Comparison of ENCODE assay signal across 20 cellular contexts in genomic region chr10:79436850-79437103, GRCh38. TPM values are rescaled to one million over a fixed set of nuclear protein-coding genes. Genes with fewer than 3 reads are reported as not detected.
DNase-seq lines count a peak whose midpoint lies in the region; ATAC-seq, FAIRE-seq and TF ChIP-seq lines count a peak whose summit lies in the region.
"Had no signal": no experiment of that assay in that cellular context is flagged by ENCODE, and none has a peak within 500 bp of the region (broad histone marks: within the 10 kb centered on the region; RNA-seq: fewer than 3 reads in every experiment).

No MANE protein-coding gene starts in this region.

- no peak for FAIRE-seq in GM19239 (lab: Jason Lieb, UNC)
- FAIRE-seq: G401.6 had no signal

- H3K9me3 ChIP-seq in right atrium auricular region (no peaks in the 10 kb centered on the region), stomach (no peaks in the 10 kb centered on the region)

- no peak for TF ChIP-seq EP300 in stomach (IDR thresholded peaks at IDR 0.05)

- ATAC-seq in GM19035 (IDR thresholded peaks at IDR 0.05; ENCODE audit: unreplicated experiment) = no peak
- no peak for ATAC-seq in HG02970 (IDR thresholded peaks at IDR 0.05; ENCODE audit: low FRiP score, unreplicated experiment)
- ATAC-seq: stimulated activated effector memory CD8-positive, alpha-beta T cell treated with anti-CD3 and anti-CD28 coated beads, Interleukin-12 subunit alpha, Interleukin-12 subunit beta, amount 100 ng/mL, for 72 hours had no signal

- intact Hi-C loops in cardiac septum (cut with DNase I) = no loop called here
- intact Hi-C loops in stomach (cut with DNase I; ENCODE audit: low total_unique reads) = no loop called here

- H3K36me3 ChIP-seq in right atrium auricular region (peaks cover 7% of the 10 kb centered on the region), stomach (peaks cover 4 to 14% (median 7%) of the 10 kb centered on the region in 4 donors)

- no peak for TF ChIP-seq POLR2A in stomach (IDR thresholded peaks at IDR 0.05)

- H3K27ac ChIP-seq in right atrium auricular region (peak overlapping the region; percentile 84 to 93), layer of hippocampus (ENCODE audit: low read depth, low read length) (peak overlapping the region; percentile 94), stomach (peak overlapping the region; percentile 28 to 95 (median 88))

- TF ChIP-seq CTCF in right atrium auricular region (IDR thresholded peaks at IDR 0.05) (no peak), stomach (IDR thresholded peaks at IDR 0.05) (no peak)

- H3K27me3 ChIP-seq in right atrium auricular region = no peaks in the 10 kb centered on the region
- H3K27me3 ChIP-seq in layer of hippocampus (ENCODE audit: control insufficient read depth, insufficient read depth, low read length) = no peaks in the 10 kb centered on the region
- no peaks in the 10 kb centered on the region for H3K27me3 ChIP-seq in stomach

- DNase-seq in right atrium auricular region (ENCODE audit: low spot score) (no peak), cardiac septum (ENCODE audit: low spot score) (no peak), stomach (no peak), iPS-NIHi11 (ENCODE audit: low spot score) (no peak), GM19239 (ENCODE audit: insufficient read length, low spot score) (no peak)
- DNase-seq: activated CD4-positive, alpha-beta T cell treated with anti-CD3 and anti-CD28 coated beads, Interleukin-2, amount 50 U/mL, for 1 hour; activated gamma-delta T cell treated with Interleukin-2 at 50 U/mL for 16 hours; anterior cingulate cortex; endodermal cell; islet precursor cell; NCI-H1417 treated with DMSO at 0.1 percent for 48 hours; NCI-H2171; NCI-H526 treated with DMSO at 0.1 percent for 48 hours; nephron progenitor cell; stimulated activated CD4-positive, alpha-beta T cell treated with anti-CD3 and anti-CD28 coated beads, Interleukin-15, amount 100 ng/mL, for 24 hours had no signal

- 17 to 55% (median 49%) methylated on average over 2 of the region's 2 CpGs for WGBS in stomach, 5 donors

- H3K4me1 ChIP-seq in right atrium auricular region = peaks cover 0 to 100% of the 10 kb centered on the region in 2 donors
- H3K4me1 ChIP-seq in stomach = peaks cover 77 to 100% (median 93%) of the 10 kb centered on the region in 4 donors

- H3K4me3 ChIP-seq in right atrium auricular region (no peak overlapping the region), stomach (no peak overlapping the region)

RNA-seq across cellular contexts. Expression of gene ZCCHC24, which starts 8.6 kb away (rescaled TPM):
- total RNA-seq in right atrium auricular region (10 to 100 TPM; 45.6 to 85.9 TPM), cardiac septum (56.6 TPM), stomach (10 to 100 TPM in 4 of 5 donors, 1 to 10 TPM in 1; 9.7 to 60.3 (median 28.0) TPM)
- 10 to 100 TPM; 13.3 to 53.0 (median 45.3) TPM for polyA plus RNA-seq in stomach
